Comparison of ENCODE assay signal across 8 cellular contexts in genomic region chr11:124586247-124586860, GRCh38. TPM values are rescaled to one million over a fixed set of nuclear protein-coding genes. Genes with fewer than 3 reads are reported as not detected.
A peak's percentile ranks its signal among the peaks of the same experiment; 100 is the strongest.
DNase-seq lines count a peak whose midpoint lies in the region; ATAC-seq and TF ChIP-seq lines count a peak whose summit lies in the region.
"Had no signal": no experiment of that assay in that cellular context is flagged by ENCODE, and none has a peak within 500 bp of the region (broad histone marks: within the 10 kb centered on the region; RNA-seq: fewer than 3 reads in every experiment).

No MANE protein-coding gene starts in this region.

- no peaks in the 10 kb centered on the region for H3K9me3 Mint-ChIP-seq in activated T-cell treated with anti-CD3 and anti-CD28 coated beads, Interleukin-2, amount 50 U/mL, for 4 hours
- H3K9me3 Mint-ChIP-seq: dendritic cell treated with granulocyte-macrophage colony-stimulating factor and Interleukin-4, amounts not matched to agents 40 ng/mL and 50 ng/mL, for 4 days had no signal

- no peak overlapping the region for H2AFZ ChIP-seq in OCI-LY1 (ENCODE audit: low read length)

- no peak overlapping the region for H3K4me3 ChIP-seq in OCI-LY1 (ENCODE audit: low read depth, low read length, poor library complexity, severe bottlenecking)

- no peak overlapping the region for H3K27ac ChIP-seq in OCI-LY1 (ENCODE audit: low read depth, low read length, poor library complexity, severe bottlenecking)

- no peak overlapping the region for H3K9ac ChIP-seq in OCI-LY1 (ENCODE audit: low read length)

- CTCF ChIA-PET in GM10248 (lab: Yijun Ruan, JAX): interaction anchor here (1.0 to 2.9 kb wide), 10 partner anchors 9 to 517 kb away, joined by 3 to 20 read pairs (median 10); no protein-coding TSS in a partner anchor

- no peaks in the 10 kb centered on the region for H3K27me3 ChIP-seq in OCI-LY1 (ENCODE audit: insufficient read depth, low read length)

- no peaks in the 10 kb centered on the region for H3K36me3 ChIP-seq in OCI-LY1 (ENCODE audit: insufficient read depth, low read length)

- no peak overlapping the region for H3K4me3 Mint-ChIP-seq in activated T-cell treated with anti-CD3 and anti-CD28 coated beads, Interleukin-2, amount 50 U/mL, for 4 hours
- H3K4me3 Mint-ChIP-seq: dendritic cell treated with granulocyte-macrophage colony-stimulating factor and Interleukin-4, amounts not matched to agents 40 ng/mL and 50 ng/mL, for 4 days had no signal

- no peaks in the 10 kb centered on the region for H3K79me2 ChIP-seq in OCI-LY1 (ENCODE audit: insufficient read depth, low read length)

- H3F3A ChIP-seq in OCI-LY1 (ENCODE audit: insufficient read depth, low read length): no peaks in the 10 kb centered on the region

- no peaks in the 10 kb centered on the region for H3K36me3 Mint-ChIP-seq in activated T-cell treated with anti-CD3 and anti-CD28 coated beads, Interleukin-2, amount 50 U/mL, for 4 hours (ENCODE audit: insufficient read depth)

- no peaks in the 10 kb centered on the region for H3K4me1 Mint-ChIP-seq in activated T-cell treated with anti-CD3 and anti-CD28 coated beads, Interleukin-2, amount 50 U/mL, for 4 hours (ENCODE audit: low read depth)

- peak; percentile 28 for DNase-seq in GM10248 (ENCODE audit: extremely low spot score)
- peak; percentile 25 for DNase-seq in activated T-cell treated with anti-CD3 and anti-CD28 coated beads, Interleukin-2, amount 50 U/mL, for 4 hours
- peak; percentile 49 for DNase-seq in glomerular visceral epithelial cell (ENCODE audit: extremely low spot score)
- peak; percentile 50 for DNase-seq in renal cortical epithelial cell (ENCODE audit: low read depth)

- H3K4me1 ChIP-seq in OCI-LY1 (ENCODE audit: insufficient read depth, low read length, severe bottlenecking): no peaks in the 10 kb centered on the region

- POLR2A ChIA-PET in GM10248 (lab: Yijun Ruan, JAX): no interaction called here

- no peaks in the 10 kb centered on the region for H4K20me1 ChIP-seq in OCI-LY1 (ENCODE audit: insufficient read depth, low read length)

- ATAC-seq in HG03354 (IDR thresholded peaks at IDR 0.05; ENCODE audit: poor library complexity, severe bottlenecking, unreplicated experiment) (peak; percentile 67), HG03342 (IDR thresholded peaks at IDR 0.05; ENCODE audit: unreplicated experiment) (no peak)
- ATAC-seq in activated T-cell treated with anti-CD3 and anti-CD28 coated beads, Interleukin-2, amount 50 U/mL, for 4 hours: no peak

- H3K4me2 ChIP-seq in OCI-LY1 (ENCODE audit: low read length): no peak overlapping the region

- peaks cover 16% of the 10 kb centered on the region for H3K27me3 Mint-ChIP-seq in activated T-cell treated with anti-CD3 and anti-CD28 coated beads, Interleukin-2, amount 50 U/mL, for 4 hours (ENCODE audit: low read depth)

- no peaks in the 10 kb centered on the region for H3K9me2 ChIP-seq in OCI-LY1 (ENCODE audit: low read depth, low read length)

- TF ChIP-seq CTCF in GM10248 (IDR thresholded peaks at IDR 0.05; ENCODE audit: control extremely low read depth, extremely low read depth, low read depth, missing control alignments): peak; percentile 79
- peak; percentile 35; the same call in 1 of the 2 replicates for TF ChIP-seq CTCF in OCI-LY1 (IDR thresholded peaks at IDR 0.05; ENCODE audit: low read length)

- H3K9me3 ChIP-seq in OCI-LY1 (ENCODE audit: low read length): no peaks in the 10 kb centered on the region

RNA-seq across cellular contexts. Expression of gene OR8A1, which starts 16.6 kb away (rescaled TPM):
- total RNA-seq in activated T-cell treated with anti-CD3 and anti-CD28 coated beads, Interleukin-2, amount 50 U/mL, for 4 hours: not detected
- not detected in 2 replicates for total RNA-seq in renal cortical epithelial cell

RNA-seq across cellular contexts. Expression of gene PANX3, which starts 24.9 kb away (rescaled TPM):
- not detected for total RNA-seq in activated T-cell treated with anti-CD3 and anti-CD28 coated beads, Interleukin-2, amount 50 U/mL, for 4 hours
- total RNA-seq in renal cortical epithelial cell: not detected in 2 replicates

RNA-seq across cellular contexts. Expression of gene TBRG1, which starts 36.3 kb away (rescaled TPM):
- 10 to 100 TPM; 42.4 to 55.0 (median 44.9) TPM for total RNA-seq in activated T-cell treated with anti-CD3 and anti-CD28 coated beads, Interleukin-2, amount 50 U/mL, for 4 hours
- total RNA-seq in renal cortical epithelial cell: 22.4 and 33.1 TPM in 2 replicates

RNA-seq across cellular contexts. Expression of gene OR8B12, which starts 42.9 kb away (rescaled TPM):
- total RNA-seq in activated T-cell treated with anti-CD3 and anti-CD28 coated beads, Interleukin-2, amount 50 U/mL, for 4 hours: not detected
- not detected in 2 replicates for total RNA-seq in renal cortical epithelial cell
